In the genomic region with DNA sequence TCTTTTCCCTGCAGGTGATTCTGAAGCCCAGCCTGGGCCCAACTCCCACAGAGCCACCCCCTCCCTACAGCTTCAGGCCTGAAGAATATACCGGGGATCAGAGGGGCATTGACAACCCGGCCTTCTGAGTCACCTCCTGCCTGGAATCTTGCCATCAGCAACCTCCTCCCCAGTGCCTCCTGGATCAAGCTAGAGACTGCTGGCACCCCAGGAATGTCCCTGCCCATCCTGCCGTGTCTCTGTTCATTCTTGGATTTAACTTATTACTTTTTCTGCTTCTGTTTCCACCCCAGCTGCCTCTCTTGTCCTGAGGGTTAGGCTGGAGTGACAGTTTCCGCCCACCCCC, we compare ENCODE assay signal across 20 cellular contexts. TPM values are rescaled to one million over a fixed set of nuclear protein-coding genes. Genes with fewer than 3 reads are reported as not detected.
A peak's percentile ranks its signal among the peaks of the same experiment; 100 is the strongest.
DNase-seq lines count a peak whose midpoint lies in the region; FAIRE-seq and TF ChIP-seq lines count a peak whose summit lies in the region.
"Had no signal": no experiment of that assay in that cellular context is flagged by ENCODE, and none has a peak within 500 bp of the region (broad histone marks: within the 10 kb centered on the region; RNA-seq: fewer than 3 reads in every experiment).

No MANE protein-coding gene starts in this region.

- POLR2A ChIA-PET in RWPE1 (lab: Yijun Ruan, JAX; ENCODE audit: low non-redundant PET) (no interaction called here), Caco-2 (lab: Charles Lee) (no interaction called here)

- no peak overlapping the region for H3K4me3 Mint-ChIP-seq in Caco-2 (ENCODE audit: unreplicated experiment)
- H3K4me3 Mint-ChIP-seq: activated naive CD4-positive, alpha-beta T cell treated with anti-CD3 and anti-CD28 coated beads, Interleukin-2, amount 50 U/mL, for 24 hours; CD8-positive, alpha-beta T cell; GM23338; WTC11 had no signal

- H3K9me3 ChIP-seq in small intestine (ENCODE audit: control insufficient read depth, low read depth), result no peaks in the 10 kb centered on the region
- no peaks in the 10 kb centered on the region for H3K9me3 ChIP-seq in Caco-2
- H3K9me3 ChIP-seq in hepatocyte (ENCODE audit: low read depth), result no peaks in the 10 kb centered on the region
- H3K9me3 ChIP-seq: heart left ventricle, upper lobe of left lung had no signal

- H3K4me3 ChIP-seq in epithelial cell of proximal tubule (ENCODE audit: low read depth, low read length) (no peak overlapping the region), small intestine (ENCODE audit: low read depth in 1 of 2, low read length in 2 of 2) (no peak overlapping the region), Caco-2 (ENCODE audit: low read depth, low read length) (no peak overlapping the region), hepatocyte (no peak overlapping the region)
- H3K4me3 ChIP-seq: GM23338, heart left ventricle, upper lobe of left lung had no signal

- TF ChIP-seq CTCF in RWPE1 (conservative IDR thresholded peaks at IDR 0.05; ENCODE audit: low read depth), result no peak
- no peak for TF ChIP-seq CTCF in epithelial cell of proximal tubule (conservative IDR thresholded peaks at IDR 0.05; ENCODE audit: low read depth, low read length)
- no peak for TF ChIP-seq CTCF in Caco-2 (IDR thresholded peaks at IDR 0.05; ENCODE audit: insufficient read depth in 1 of 2, low read depth in 1 of 2, low read length in 1 of 2, severe bottlenecking in 1 of 2, unreplicated experiment in 1 of 2)
- no peak for TF ChIP-seq CTCF in hepatocyte (IDR thresholded peaks at IDR 0.05; ENCODE audit: poor library complexity)

- no peak overlapping the region for H3K27ac Mint-ChIP-seq in Caco-2 (ENCODE audit: unreplicated experiment)
- H3K27ac Mint-ChIP-seq: activated naive CD4-positive, alpha-beta T cell treated with anti-CD3 and anti-CD28 coated beads, Interleukin-2, amount 50 U/mL, for 24 hours; CD8-positive, alpha-beta T cell; GM23338; WTC11 had no signal

- peaks cover 25% of the 10 kb centered on the region for H3K4me1 Mint-ChIP-seq in Caco-2 (ENCODE audit: low read depth, unreplicated experiment)
- H3K4me1 Mint-ChIP-seq: activated naive CD4-positive, alpha-beta T cell treated with anti-CD3 and anti-CD28 coated beads, Interleukin-2, amount 50 U/mL, for 24 hours had no signal

- DNase-seq in GM12892 (ENCODE audit: insufficient read length) (peak; percentile 20), RWPE1 (ENCODE audit: low spot score) (peak; percentile 79), epithelial cell of proximal tubule (ENCODE audit: low read depth) (peak; percentile 23), small intestine (peak; percentile 56), Caco-2 (no peak), hepatocyte (ENCODE audit: low spot score) (no peak)
- no peak for DNase-seq in stimulated activated CD4-positive, alpha-beta T cell treated with anti-CD3 and anti-CD28 coated beads, Interleukin-4, amount 100 ng/mL, for 4 hours
- DNase-seq: activated CD8-positive, alpha-beta memory T cell treated with anti-CD3 and anti-CD28 coated beads, Interleukin-2, amount 50 U/mL, for 48 hours; CD8-positive, alpha-beta T cell; heart left ventricle; left colon; NK-92 treated with Interleukin-12 subunit alpha and Interleukin-12 subunit beta, amount 100 ng/mL, for 24 hours had no signal

- intact Hi-C loops in Caco-2 (cut with micrococcal nuclease; ENCODE audit: unreplicated experiment), result no loop called here

- H3K36me3 Mint-ChIP-seq in Caco-2 (ENCODE audit: insufficient read depth, unreplicated experiment), result peaks cover 5% of the 10 kb centered on the region
- H3K36me3 Mint-ChIP-seq: activated naive CD4-positive, alpha-beta T cell treated with anti-CD3 and anti-CD28 coated beads, Interleukin-2, amount 50 U/mL, for 24 hours; CD8-positive, alpha-beta T cell had no signal

- H3K4me1 ChIP-seq in small intestine (ENCODE audit: control insufficient read depth in 2 of 2, insufficient read depth in 1 of 2, low read depth in 1 of 2, low read length in 1 of 2) (peaks cover 0 to 19% of the 10 kb centered on the region in 2 donors), Caco-2 (peaks cover 44% of the 10 kb centered on the region), hepatocyte (ENCODE audit: insufficient read depth) (peaks cover 18% of the 10 kb centered on the region)

- CTCF ChIA-PET in RWPE1 (lab: Yijun Ruan, JAX) (interaction anchor here (0.7 to 0.9 kb wide), 3 partner anchors 18 to 81 kb away, joined by 3 to 4 read pairs (median 3); no protein-coding TSS in a partner anchor), Caco-2 (lab: Charles Lee) (no interaction called here)

- BruUV-seq in Caco-2 (replicated peaks; lab: Mats Ljungman, UMichigan), result no TSS peak

- no peaks in the 10 kb centered on the region for H3K9me3 Mint-ChIP-seq in Caco-2 (ENCODE audit: unreplicated experiment)
- H3K9me3 Mint-ChIP-seq: activated naive CD4-positive, alpha-beta T cell treated with anti-CD3 and anti-CD28 coated beads, Interleukin-2, amount 50 U/mL, for 24 hours; CD8-positive, alpha-beta T cell had no signal

- no peaks in the 10 kb centered on the region for H3K27me3 Mint-ChIP-seq in Caco-2 (ENCODE audit: insufficient read depth, unreplicated experiment)

- FAIRE-seq in GM12892 (lab: Jason Lieb, UNC) (no peak), small intestine (lab: Jason Lieb, UNC) (no peak)
- FAIRE-seq: endometrium, G401.6, GM18507 had no signal

- no peak overlapping the region for H3K4me2 ChIP-seq in hepatocyte

- H3K27me3 ChIP-seq in small intestine (ENCODE audit: control insufficient read depth in 2 of 2, insufficient read depth in 2 of 2, low read length in 2 of 2), result no peaks in the 10 kb centered on the region
- no peaks in the 10 kb centered on the region for H3K27me3 ChIP-seq in Caco-2 (replicated peaks; ENCODE audit: control insufficient read depth, insufficient read depth, low read length)
- H3K27me3 ChIP-seq in hepatocyte, result no peaks in the 10 kb centered on the region

- H3K27ac ChIP-seq in RWPE1 (peak overlapping the region; percentile 77), small intestine (ENCODE audit: low read depth in 1 of 2, low read length in 1 of 2) (peak overlapping the region in 1 of 2 donors; percentile 69), hepatocyte (no peak overlapping the region)
- H3K27ac ChIP-seq: heart left ventricle, upper lobe of left lung had no signal

- 30 to 58% (median 40%) methylated on average over 4 of the region's 4 CpGs for WGBS in small intestine, 3 donors
- WGBS in hepatocyte (ENCODE audit: low lambda C conversion rate, missing lambda C conversion rate), result 73% methylated on average over 4 of the region's 4 CpGs

- no peak for TF ChIP-seq POLR2A in GM12892 (IDR thresholded peaks at IDR 0.05; ENCODE audit: low read depth, low read length)

- peaks cover 13% of the 10 kb centered on the region for H3K79me2 ChIP-seq in hepatocyte

- no peak overlapping the region for H2AFZ ChIP-seq in hepatocyte
- H2AFZ ChIP-seq: GM23338 had no signal

- H3K36me3 ChIP-seq in small intestine (ENCODE audit: control insufficient read depth in 2 of 2, insufficient read depth in 2 of 2, low read length in 2 of 2), result peaks cover 0 to 4% of the 10 kb centered on the region in 2 donors
- 0 out of 2 replicates have a peak, but pooled peaks cover 2% of the 10 kb centered on the region for H3K36me3 ChIP-seq in Caco-2 (ENCODE audit: control insufficient read depth, insufficient read depth, low read length)
- H3K36me3 ChIP-seq in hepatocyte (replicated peaks; ENCODE audit: insufficient read depth, low read depth), result no peaks in the 10 kb centered on the region
- H3K36me3 ChIP-seq: heart left ventricle, upper lobe of left lung had no signal

- no peaks in the 10 kb centered on the region for H4K20me1 ChIP-seq in hepatocyte (ENCODE audit: insufficient read depth, poor library complexity, severe bottlenecking)

- no peaks in the 10 kb centered on the region for H3K9me2 ChIP-seq in hepatocyte (replicated peaks; ENCODE audit: insufficient read depth)

RNA-seq across cellular contexts. Expression of gene TMEM92, which starts 4.9 kb away (rescaled TPM):
- polyA plus RNA-seq in GM12892 (2012; ENCODE audit: missing spikeins), result not detected
- total RNA-seq in epithelial cell of proximal tubule (2.7 and 13.2 TPM in 2 replicates), Caco-2 (2022) (14.6 and 14.8 TPM in 2 replicates), hepatocyte (6.9 and 11.3 TPM in 2 replicates)
- polyA plus RNA-seq in small intestine (10 to 100 TPM; 29.1 to 53.5 (median 39.1) TPM), hepatocyte (21.7 and 24.0 TPM in 2 replicates)
- total RNA-seq: cardiac septum; CD8-positive, alpha-beta T cell; heart left ventricle had no signal

Comparison
In these comparisons a context has a peak if more than half of its experiments do, and no peak if none do; other contexts are left out.
1. DNase-seq: peak in GM12892 (single experiment), RWPE1 (single experiment), epithelial cell of proximal tubule (single experiment) and small intestine (single experiment); none in Caco-2 (0 of 2), stimulated activated CD4-positive, alpha-beta T cell treated with anti-CD3 and anti-CD28 coated beads, Interleukin-4, amount 100 ng/mL, for 4 hours (0 of 2) and hepatocyte (single experiment).